In genomic region chr17:8126306-8127066, GRCh38 we compare ENCODE assay signal across 8 cellular contexts. TPM values are rescaled to one million over a fixed set of nuclear protein-coding genes. Genes with fewer than 3 reads are reported as not detected.
DNase-seq lines count a peak whose midpoint lies in the region; ATAC-seq and TF ChIP-seq lines count a peak whose summit lies in the region.

No MANE protein-coding gene starts in this region.

- peak; percentile 42 for ATAC-seq in effector memory CD8-positive, alpha-beta T cell (replicated peaks)
- ATAC-seq in thoracic aorta (ENCODE audit: insufficient number of reproducible peaks, low FRiP score, low read depth) (no peak), GM21528 (IDR thresholded peaks at IDR 0.05; ENCODE audit: low FRiP score, unreplicated experiment) (no peak)

- H3K4me3 ChIP-seq in thoracic aorta = peak overlapping the region; percentile 80

- DNase-seq in NCI-H1436 (lab: John Stamatoyannopoulos, UW) (peak; percentile 37), NCI-H1436 treated with DMSO at 0.1 percent for 48 hours (lab: John Stamatoyannopoulos, UW) (no peak), LoVo (ENCODE audit: low spot score) (peak; percentile 75), UCSD-AML1 (lab: John Stamatoyannopoulos, UW; ENCODE audit: unreplicated experiment) (peak; percentile 55), medulla oblongata (ENCODE audit: extremely low spot score) (peak; percentile 63), thoracic aorta (ENCODE audit: low spot score) (no peak)
- DNase-seq in effector memory CD8-positive, alpha-beta T cell = peak in 1 of 3 experiments; percentile 30

- H3K9me3 ChIP-seq in thoracic aorta = no peaks in the 10 kb centered on the region

- H3K36me3 Mint-ChIP-seq in effector memory CD8-positive, alpha-beta T cell (ENCODE audit: insufficient read depth) = peaks cover 36% of the 10 kb centered on the region

- H3K27ac Mint-ChIP-seq in effector memory CD8-positive, alpha-beta T cell = peak overlapping the region; percentile 99 to 100

- no peaks in the 10 kb centered on the region for H3K27me3 ChIP-seq in thoracic aorta (replicated peaks; ENCODE audit: insufficient read depth)

- H3K27ac ChIP-seq in thoracic aorta = peak overlapping the region; percentile 37 to 39

- H3K4me3 Mint-ChIP-seq in effector memory CD8-positive, alpha-beta T cell = peak overlapping the region; percentile 91 to 92

- H3K4me1 Mint-ChIP-seq in effector memory CD8-positive, alpha-beta T cell (ENCODE audit: low read depth in 2 of 2) = peaks cover 42 to 46% of the 10 kb centered on the region in 2 donors

- no peaks in the 10 kb centered on the region for H3K36me3 ChIP-seq in thoracic aorta

- no peak for TF ChIP-seq CTCF in thoracic aorta (IDR thresholded peaks at IDR 0.05)

- H3K9me3 Mint-ChIP-seq in effector memory CD8-positive, alpha-beta T cell = peaks cover 0 to 2% of the 10 kb centered on the region in 2 donors

- peaks cover 34 to 45% of the 10 kb centered on the region in 2 donors for H3K4me1 ChIP-seq in thoracic aorta (ENCODE audit: control insufficient read depth in 1 of 2, low read depth in 2 of 2)

- H3K27me3 Mint-ChIP-seq in effector memory CD8-positive, alpha-beta T cell = peaks cover 12 to 45% of the 10 kb centered on the region in 2 donors

RNA-seq across cellular contexts. Expression of gene HES7, which starts 2.6 kb away (rescaled TPM):
- total RNA-seq in thoracic aorta = not detected

RNA-seq across cellular contexts. Expression of gene ALOXE3, which starts 8.2 kb away (rescaled TPM):
- total RNA-seq in thoracic aorta = not detected

RNA-seq across cellular contexts. Expression of gene PER1, which starts 25.7 kb away (rescaled TPM):
- total RNA-seq in thoracic aorta = 100 to 1,000 TPM; 175 to 292 TPM

RNA-seq across cellular contexts. Expression of gene VAMP2, which starts 36.3 kb away (rescaled TPM):
- 10 to 100 TPM; 36.0 to 50.3 TPM for total RNA-seq in thoracic aorta

RNA-seq across cellular contexts. Expression of gene ALOX12B, which starts 39.0 kb away (rescaled TPM):
- not detected for total RNA-seq in thoracic aorta

Comparison
In these comparisons a context has a peak if more than half of its experiments do, and no peak if none do; other contexts are left out.
1. DNase-seq: peak in NCI-H1436 (single experiment), LoVo (single experiment), UCSD-AML1 (single experiment) and medulla oblongata (single experiment); none in NCI-H1436 treated with DMSO at 0.1 percent for 48 hours (single experiment) and thoracic aorta (single experiment).